In the genomic region with DNA sequence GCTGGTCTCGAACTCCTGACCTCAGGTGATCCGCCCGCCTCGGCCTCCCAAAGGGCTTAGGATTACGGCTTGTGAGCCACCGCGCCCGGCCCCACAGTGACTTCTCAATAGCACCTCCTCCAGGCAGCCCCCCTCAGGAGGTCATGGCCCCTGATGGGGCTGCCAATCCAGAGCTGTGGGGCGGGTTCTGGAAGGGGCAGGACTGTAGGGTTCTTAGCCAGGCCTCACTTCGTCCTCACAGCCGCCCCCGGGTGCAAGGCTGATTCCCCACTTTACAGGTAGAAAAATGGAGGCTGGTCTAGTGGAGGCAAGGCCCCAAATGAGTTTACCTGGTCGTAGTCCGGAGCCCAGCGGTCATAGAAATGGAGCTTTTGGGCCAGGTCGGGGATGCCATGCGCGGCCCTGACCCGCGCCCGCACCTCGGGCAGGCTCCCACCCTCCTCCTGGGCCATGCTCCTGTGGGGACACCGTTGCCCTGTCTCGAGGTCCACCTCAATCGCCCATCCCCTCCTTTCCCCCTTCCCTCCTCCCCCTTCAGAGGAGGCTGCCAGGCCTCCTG, we compare ENCODE assay signal across 8 cellular contexts. TPM values are rescaled to one million over a fixed set of nuclear protein-coding genes. Genes with fewer than 3 reads are reported as not detected.
DNase-seq lines count a peak whose midpoint lies in the region; ATAC-seq and TF ChIP-seq lines count a peak whose summit lies in the region.

No MANE protein-coding gene starts in this region.

- intact Hi-C loops in colonic mucosa (cut with DNase I), result no loop called here

- no peaks in the 10 kb centered on the region for H4K20me1 ChIP-seq in BLaER1

- H3K27ac ChIP-seq in BLaER1, result peak overlapping the region; percentile 67; the same call in 1 of the 2 replicates
- H3K27ac ChIP-seq in colonic mucosa, result peak overlapping the region; percentile 50
- H3K27ac ChIP-seq in mucosa of rectum (ENCODE audit: low read depth in 2 of 2, low read length in 2 of 2), result peak overlapping the region; percentile 77 to 79

- H3K4me3 ChIP-seq in BLaER1 (peak overlapping the region; percentile 65), colonic mucosa (peak overlapping the region; percentile 52), mucosa of rectum (ENCODE audit: low read length in 2 of 2) (peak overlapping the region; percentile 80 to 84)
- H3K4me3 ChIP-seq in Jurkat, Clone E6-1 (ENCODE audit: low read length), result peak overlapping the region; percentile 75

- ATAC-seq in GM18519 (IDR thresholded peaks at IDR 0.05; ENCODE audit: low FRiP score, unreplicated experiment) (no peak), GM19463 (IDR thresholded peaks at IDR 0.05; ENCODE audit: unreplicated experiment) (no peak)

- H3K9me3 ChIP-seq in BLaER1, result no peaks in the 10 kb centered on the region
- H3K9me3 ChIP-seq in colonic mucosa, result no peaks in the 10 kb centered on the region
- no peaks in the 10 kb centered on the region for H3K9me3 ChIP-seq in mucosa of rectum (ENCODE audit: control insufficient read depth in 2 of 2, low read length in 2 of 2)

- no peaks in the 10 kb centered on the region for H3K36me3 ChIP-seq in BLaER1
- no peaks in the 10 kb centered on the region for H3K36me3 ChIP-seq in colonic mucosa
- no peaks in the 10 kb centered on the region for H3K36me3 ChIP-seq in mucosa of rectum (ENCODE audit: control insufficient read depth in 2 of 2, insufficient read depth in 2 of 2, low read length in 2 of 2)

- DNase-seq in Jurkat, Clone E6-1 (ENCODE audit: low read depth, low spot score), result no peak
- DNase-seq in colonic mucosa, result no peak
- DNase-seq in CD1c-positive myeloid dendritic cell (ENCODE audit: extremely low spot score), result no peak
- DNase-seq in stimulated activated CD4-positive, alpha-beta T cell treated with anti-CD3 and anti-CD28 coated beads, Interleukin-4, amount 100 ng/mL, for 24 hours, result no peak

- TF ChIP-seq CTCF in colonic mucosa (IDR thresholded peaks at IDR 0.05), result no peak

- H3K27me3 ChIP-seq in BLaER1, result no peaks in the 10 kb centered on the region
- H3K27me3 ChIP-seq in colonic mucosa, result no peaks in the 10 kb centered on the region
- H3K27me3 ChIP-seq in mucosa of rectum (ENCODE audit: control insufficient read depth in 2 of 2, insufficient read depth in 2 of 2, low read length in 2 of 2), result no peaks in the 10 kb centered on the region

- H3K9ac ChIP-seq in BLaER1, result peak overlapping the region; percentile 73; the same call in 1 of the 2 replicates
- peak overlapping the region; percentile 86 to 92 for H3K9ac ChIP-seq in colonic mucosa (ENCODE audit: low read depth in 2 of 2, low read length in 2 of 2)
- peak overlapping the region; percentile 72 to 90 for H3K9ac ChIP-seq in mucosa of rectum (ENCODE audit: low read depth in 1 of 2, low read length in 2 of 2)

- peaks cover 28% of the 10 kb centered on the region for H3K4me1 ChIP-seq in BLaER1
- no peaks in the 10 kb centered on the region for H3K4me1 ChIP-seq in colonic mucosa
- H3K4me1 ChIP-seq in mucosa of rectum (ENCODE audit: control insufficient read depth in 2 of 2, insufficient read depth in 2 of 2, low read length in 2 of 2), result peaks cover 3 to 7% of the 10 kb centered on the region in 2 donors

- peak overlapping the region; percentile 88 for H3K4me2 ChIP-seq in BLaER1

RNA-seq across cellular contexts. Expression of gene METTL27, which starts 0.5 kb away (rescaled TPM):
- 1.9 TPM for polyA plus RNA-seq in Jurkat, Clone E6-1 (2012; ENCODE audit: insufficient read depth, insufficient read length)
- 1 to 10 TPM; 4.0 to 7.4 TPM for total RNA-seq in colonic mucosa

RNA-seq across cellular contexts. Expression of gene CLDN4, which starts 11.0 kb away (rescaled TPM):
- 0.28 TPM for polyA plus RNA-seq in Jurkat, Clone E6-1 (2012; ENCODE audit: insufficient read depth, insufficient read length)
- total RNA-seq in colonic mucosa, result 100 to 1,000 TPM; 568 to 932 TPM

RNA-seq across cellular contexts. Expression of gene TMEM270, which starts 19.2 kb away (rescaled TPM):
- not detected for polyA plus RNA-seq in Jurkat, Clone E6-1 (2012; ENCODE audit: insufficient read depth, insufficient read length)
- not detected for total RNA-seq in colonic mucosa
